Comparison of ENCODE assay signal across 8 cellular contexts in genomic region chr14:21868442-21869046, GRCh38.
DNase-seq lines count a peak whose midpoint lies in the region; ATAC-seq and TF ChIP-seq lines count a peak whose summit lies in the region.

No MANE protein-coding gene starts in this region.

- H3K27ac ChIP-seq in cardiac muscle cell (no peak overlapping the region), RWPE1 (no peak overlapping the region)

- intact Hi-C loops in Right ventricle myocardium superior (cut with DNase I) = no loop called here
- intact Hi-C loops in activated T-helper 1 cell treated with anti-CD3 and anti-CD28 coated beads, Interleukin-12 subunit alpha, Interleukin-12 subunit beta, Interleukin-2, Interleukin-4 antibody, amounts not matched to agents 30 ng/mL and 10 ng/mL and 1 ng/mL, durations not matched to agents 14 hours and 24 hours and 36 hours (cut with micrococcal nuclease) = loop anchor here (1.0 to 10.0 kb wide), 4 partner anchors 8 to 986 kb away; no protein-coding TSS in a partner anchor

- H3K4me1 ChIP-seq in cardiac muscle cell (ENCODE audit: low read depth) = no peaks in the 10 kb centered on the region

- H3K27ac Mint-ChIP-seq in activated T-helper 1 cell treated with anti-CD3 and anti-CD28 coated beads, Interleukin-12 subunit alpha, Interleukin-12 subunit beta, Interleukin-2, Interleukin-4 antibody, amounts not matched to agents 30 ng/mL and 10 ng/mL and 1 ng/mL, durations not matched to agents 14 hours and 24 hours and 36 hours = peak overlapping the region; percentile 46

- no peaks in the 10 kb centered on the region for H3K9me3 Mint-ChIP-seq in activated T-helper 1 cell treated with anti-CD3 and anti-CD28 coated beads, Interleukin-12 subunit alpha, Interleukin-12 subunit beta, Interleukin-2, Interleukin-4 antibody, amounts not matched to agents 30 ng/mL and 10 ng/mL and 1 ng/mL, durations not matched to agents 14 hours and 24 hours and 36 hours

- no peaks in the 10 kb centered on the region for H3K36me3 ChIP-seq in cardiac muscle cell

- H3K27me3 Mint-ChIP-seq in activated T-helper 1 cell treated with anti-CD3 and anti-CD28 coated beads, Interleukin-12 subunit alpha, Interleukin-12 subunit beta, Interleukin-2, Interleukin-4 antibody, amounts not matched to agents 30 ng/mL and 10 ng/mL and 1 ng/mL, durations not matched to agents 14 hours and 24 hours and 36 hours (ENCODE audit: insufficient read depth) = peaks cover 5% of the 10 kb centered on the region

- H3K36me3 Mint-ChIP-seq in activated T-helper 1 cell treated with anti-CD3 and anti-CD28 coated beads, Interleukin-12 subunit alpha, Interleukin-12 subunit beta, Interleukin-2, Interleukin-4 antibody, amounts not matched to agents 30 ng/mL and 10 ng/mL and 1 ng/mL, durations not matched to agents 14 hours and 24 hours and 36 hours (ENCODE audit: low read depth) = peaks cover 3% of the 10 kb centered on the region

- POLR2A ChIA-PET in RWPE1 (lab: Yijun Ruan, JAX; ENCODE audit: low non-redundant PET) = no interaction called here

- DNase-seq in cardiac muscle cell (ENCODE audit: low read depth in 1 of 2, low spot score in 1 of 2) = peak; percentile 65 to 79
- DNase-seq in Right ventricle myocardium superior = no peak
- peak; percentile 39 for DNase-seq in RWPE1 (ENCODE audit: low spot score)
- peak; percentile 72 for DNase-seq in activated T-helper 1 cell treated with anti-CD3 and anti-CD28 coated beads, Interleukin-12 subunit alpha, Interleukin-12 subunit beta, Interleukin-2, Interleukin-4 antibody, amounts not matched to agents 30 ng/mL and 10 ng/mL and 1 ng/mL, durations not matched to agents 14 hours and 24 hours and 36 hours (ENCODE audit: low spot score)
- peak; percentile 58 for DNase-seq in germinal center (ENCODE audit: low spot score)
- peak; percentile 39 for DNase-seq in renal cortical epithelial cell (ENCODE audit: low read depth)
- no peak for DNase-seq in AG08395 (ENCODE audit: low spot score)

- H3K4me1 Mint-ChIP-seq in activated T-helper 1 cell treated with anti-CD3 and anti-CD28 coated beads, Interleukin-12 subunit alpha, Interleukin-12 subunit beta, Interleukin-2, Interleukin-4 antibody, amounts not matched to agents 30 ng/mL and 10 ng/mL and 1 ng/mL, durations not matched to agents 14 hours and 24 hours and 36 hours (ENCODE audit: low read depth) = peaks cover 23% of the 10 kb centered on the region

- peaks cover 8% of the 10 kb centered on the region for H3K27me3 ChIP-seq in cardiac muscle cell

- ATAC-seq in Right ventricle myocardium superior (ENCODE audit: poor library complexity) (no peak), HG03175 (IDR thresholded peaks at IDR 0.05; ENCODE audit: unreplicated experiment) (peak; percentile 81)

- CTCF ChIA-PET in RWPE1 (lab: Yijun Ruan, JAX) = interaction anchor here (0.6 to 1.5 kb wide), 4 partner anchors 19 to 134 kb away, joined by 3 to 5 read pairs (median 4); no protein-coding TSS in a partner anchor

- peak overlapping the region; percentile 74 for H3K4me3 Mint-ChIP-seq in activated T-helper 1 cell treated with anti-CD3 and anti-CD28 coated beads, Interleukin-12 subunit alpha, Interleukin-12 subunit beta, Interleukin-2, Interleukin-4 antibody, amounts not matched to agents 30 ng/mL and 10 ng/mL and 1 ng/mL, durations not matched to agents 14 hours and 24 hours and 36 hours

- TF ChIP-seq CTCF in cardiac muscle cell (IDR thresholded peaks at IDR 0.05; ENCODE audit: low read depth, low read length) (peak; percentile 88), RWPE1 (conservative IDR thresholded peaks at IDR 0.05; ENCODE audit: low read depth) (peak; percentile 62)

- H3K9me3 ChIP-seq in cardiac muscle cell (ENCODE audit: low read depth) = no peaks in the 10 kb centered on the region

- H3K4me3 ChIP-seq in cardiac muscle cell = no peak overlapping the region

Comparison
In these comparisons a context has a peak if more than half of its experiments do, and no peak if none do; other contexts are left out.
1. DNase-seq: peak in cardiac muscle cell (2 of 2), RWPE1 (single experiment), activated T-helper 1 cell treated with anti-CD3 and anti-CD28 coated beads, Interleukin-12 subunit alpha, Interleukin-12 subunit beta, Interleukin-2, Interleukin-4 antibody, amounts not matched to agents 30 ng/mL and 10 ng/mL and 1 ng/mL, durations not matched to agents 14 hours and 24 hours and 36 hours (single experiment), germinal center (single experiment) and renal cortical epithelial cell (single experiment); none in Right ventricle myocardium superior (single experiment) and AG08395 (single experiment).